Comparison of ENCODE assay signal across 27 cellular contexts in genomic region chr4:137627938-137628460, GRCh38.
"Had no signal": no experiment of that assay in that cellular context is flagged by ENCODE, and none has a peak within 500 bp of the region (broad histone marks: within the 10 kb centered on the region; RNA-seq: fewer than 3 reads in every experiment).

No MANE protein-coding gene starts in this region.

- H3K4me3 ChIP-seq: ascending aorta, cardiac muscle cell, MG63, Peyer's patch, SJSA1 had no signal

- H3K36me3 ChIP-seq: ascending aorta, cardiac muscle cell, MG63, Peyer's patch, SJSA1 had no signal

- H3K9me2 ChIP-seq: SK-N-SH had no signal

- H3K4me1 ChIP-seq: ascending aorta, Peyer's patch, SJSA1 had no signal

- H3K9ac ChIP-seq: SK-N-SH had no signal

- DNase-seq: activated CD4-positive, alpha-beta T cell treated with anti-CD3 and anti-CD28 coated beads, Interleukin-2, amount 10 ng/mL, durations not matched to agents 24 days and 14 days; activated CD4-positive, alpha-beta T cell treated with anti-CD3 and anti-CD28 coated beads, Interleukin-2, amount 50 U/mL, for 4 hours; activated CD8-positive, alpha-beta T cell treated with anti-CD3 and anti-CD28 coated beads for 36 hours; activated effector memory CD4-positive, alpha-beta T cell treated with anti-CD3 and anti-CD28 coated beads, Interleukin-2, amount 50 U/mL, for 16 hours; activated naive CD4-positive, alpha-beta T cell; activated naive CD4-positive, alpha-beta T cell treated with anti-CD3 and anti-CD28 coated beads, Interleukin-2, amount 50 U/mL, for 16 hours; activated naive CD8-positive, alpha-beta T cell treated with anti-CD3 and anti-CD28 coated beads, Interleukin-2, amount 10 ng/mL, durations not matched to agents 7 days and 5 days; activated T-cell treated with anti-CD3 and anti-CD28 coated beads, Interleukin-2, amount 50 U/mL, for 1 hour; activated T-cell treated with anti-CD3 and anti-CD28 coated beads, Interleukin-2, amount 50 U/mL, for 72 hours; amygdala; MG63; NCI-H1048; NCI-H1105 treated with DMSO at 0.1 percent for 48 hours; NCI-H1436 treated with DMSO at 0.1 percent for 48 hours; NCI-H2081 treated with DMSO at 0.1 percent for 48 hours; NCI-H510A; NCI-H526; NCI-H748 treated with DMSO at 0.1 percent for 48 hours; NK-92 treated with Interleukin-12 subunit alpha and Interleukin-12 subunit beta, amount 100 ng/mL, for 24 hours; Peyer's patch; RPMI8226; SHP77 treated with DMSO at 0.1 percent for 48 hours; SK-N-SH had no signal

- H3K27ac ChIP-seq: ascending aorta, cardiac muscle cell, Peyer's patch, SJSA1 had no signal

- ATAC-seq: activated CD8-positive, alpha-beta T cell treated with anti-CD3 and anti-CD28 coated beads for 36 hours; activated T-cell treated with anti-CD3 and anti-CD28 coated beads, Interleukin-2, amount 50 U/mL, for 72 hours; activated T-helper 17 cell treated with anti-CD3 and anti-CD28 coated beads, Interleukin-2, amount 50 U/mL, for 72 hours had no signal

- H3K4me2 ChIP-seq: SK-N-SH had no signal

- H3K9me3 ChIP-seq: MG63, Peyer's patch, SJSA1, SK-N-SH had no signal

- H3K27me3 ChIP-seq: ascending aorta, cardiac muscle cell, MG63, Peyer's patch, SJSA1 had no signal
